In the genomic region with DNA sequence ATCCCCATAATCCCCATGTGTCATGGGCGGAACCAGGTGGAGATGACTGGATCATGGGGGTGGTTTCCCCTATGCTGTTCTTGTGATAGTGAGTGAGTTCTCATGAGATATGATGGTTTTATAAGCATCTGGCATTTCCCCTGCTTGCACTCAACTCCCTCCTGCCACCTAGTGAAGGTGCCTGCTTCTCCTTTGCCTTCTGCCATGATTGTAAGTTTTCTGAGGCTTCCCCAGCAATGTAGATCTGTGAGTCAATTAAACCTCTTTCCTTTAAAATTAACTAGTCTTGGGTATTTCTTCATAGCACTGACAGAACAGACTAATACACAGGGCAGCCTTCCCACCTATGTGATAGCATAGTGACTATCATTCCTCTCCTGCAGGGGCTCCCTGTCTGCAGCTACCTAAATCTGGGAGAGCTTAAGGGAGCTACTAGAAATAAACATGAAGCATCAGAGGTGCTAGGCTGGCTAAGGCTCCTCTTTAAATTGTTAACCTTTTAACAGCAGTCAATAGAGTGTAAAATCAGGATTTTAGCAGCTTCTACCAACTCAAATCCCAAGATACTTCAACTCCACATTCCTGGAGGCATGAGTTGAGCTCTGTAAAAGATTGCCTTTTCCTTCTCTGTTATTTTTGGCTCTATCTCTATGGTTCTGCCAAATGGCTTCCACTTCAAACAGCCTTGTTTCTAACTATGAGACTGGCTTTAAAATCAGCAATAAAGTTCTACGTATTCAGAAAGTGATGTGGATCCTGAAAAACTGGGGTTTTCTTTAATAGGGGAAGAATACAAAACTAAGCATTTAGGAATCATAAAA, we compare ENCODE assay signal across 13 cellular contexts.
DNase-seq lines count a peak whose midpoint lies in the region; ATAC-seq, FAIRE-seq and TF ChIP-seq lines count a peak whose summit lies in the region.
"Had no signal": no experiment of that assay in that cellular context is flagged by ENCODE, and none has a peak within 500 bp of the region (broad histone marks: within the 10 kb centered on the region; RNA-seq: fewer than 3 reads in every experiment).

No MANE protein-coding gene starts in this region.

- no peaks in the 10 kb centered on the region for H3K9me3 ChIP-seq in ovary

- H3K36me3 ChIP-seq in ovary = no peaks in the 10 kb centered on the region

- POLR2A ChIA-PET in RWPE1 (lab: Yijun Ruan, JAX; ENCODE audit: low non-redundant PET) = no interaction called here

- no peaks in the 10 kb centered on the region for H3K27me3 ChIP-seq in ovary

- DNase-seq in D721Med (ENCODE audit: insufficient read length, low spot score) = no peak
- peak; percentile 2 for DNase-seq in NCI-H69 (lab: John Stamatoyannopoulos, UW)
- peak; percentile 25 for DNase-seq in fibroblast of gingiva (ENCODE audit: low read depth)
- DNase-seq in myocyte (ENCODE audit: low read depth) = peak; percentile 22
- DNase-seq in NCI-H2196 treated with DMSO at 0.1 percent for 48 hours (lab: John Stamatoyannopoulos, UW; ENCODE audit: unreplicated experiment) = no peak
- no peak for DNase-seq in ovary
- no peak for DNase-seq in RWPE1 (ENCODE audit: low spot score)
- DNase-seq: activated CD4-positive, CD25-positive, alpha-beta regulatory T cell; activated effector memory CD4-positive, alpha-beta T cell treated with Interleukin-2 at 50 U/mL for 16 hours; DMS53; occipital lobe had no signal

- no peak for TF ChIP-seq EP300 in ovary (IDR thresholded peaks at IDR 0.05)

- TF ChIP-seq CTCF in D721Med (IDR thresholded peaks at IDR 0.05; ENCODE audit: insufficient read depth, missing control alignments) = peak; percentile 10
- no peak for TF ChIP-seq CTCF in ovary (IDR thresholded peaks at IDR 0.05)
- TF ChIP-seq CTCF in RWPE1 (conservative IDR thresholded peaks at IDR 0.05; ENCODE audit: low read depth) = no peak

- no peaks in the 10 kb centered on the region for H3K4me1 ChIP-seq in ovary (ENCODE audit: insufficient read depth)

- TF ChIP-seq POLR2A in ovary (IDR thresholded peaks at IDR 0.05) = no peak

- FAIRE-seq in D721Med (lab: Jason Lieb, UNC) = no peak
- FAIRE-seq: islet of Langerhans had no signal

- no peak for ATAC-seq in HG02571 (IDR thresholded peaks at IDR 0.05; ENCODE audit: unreplicated experiment)

- intact Hi-C loops in ovary (cut with DNase I) = no loop called here

- H3K4me3 ChIP-seq in ovary = no peak overlapping the region

- CTCF ChIA-PET in RWPE1 (lab: Yijun Ruan, JAX) = no interaction called here

- no peak overlapping the region for H3K27ac ChIP-seq in ovary
- no peak overlapping the region for H3K27ac ChIP-seq in RWPE1

- 77 to 94% (median 86%) methylated on average over 2 of the region's 2 CpGs for WGBS in ovary, 3 donors

Comparison
In these comparisons a context has a peak if more than half of its experiments do, and no peak if none do; other contexts are left out.
1. DNase-seq: peak in NCI-H69 (single experiment), fibroblast of gingiva (single experiment) and myocyte (single experiment); none in D721Med (single experiment), NCI-H2196 treated with DMSO at 0.1 percent for 48 hours (single experiment), ovary (0 of 5) and RWPE1 (single experiment).